Comparison of ENCODE assay signal across 16 cellular contexts in the genomic region with DNA sequence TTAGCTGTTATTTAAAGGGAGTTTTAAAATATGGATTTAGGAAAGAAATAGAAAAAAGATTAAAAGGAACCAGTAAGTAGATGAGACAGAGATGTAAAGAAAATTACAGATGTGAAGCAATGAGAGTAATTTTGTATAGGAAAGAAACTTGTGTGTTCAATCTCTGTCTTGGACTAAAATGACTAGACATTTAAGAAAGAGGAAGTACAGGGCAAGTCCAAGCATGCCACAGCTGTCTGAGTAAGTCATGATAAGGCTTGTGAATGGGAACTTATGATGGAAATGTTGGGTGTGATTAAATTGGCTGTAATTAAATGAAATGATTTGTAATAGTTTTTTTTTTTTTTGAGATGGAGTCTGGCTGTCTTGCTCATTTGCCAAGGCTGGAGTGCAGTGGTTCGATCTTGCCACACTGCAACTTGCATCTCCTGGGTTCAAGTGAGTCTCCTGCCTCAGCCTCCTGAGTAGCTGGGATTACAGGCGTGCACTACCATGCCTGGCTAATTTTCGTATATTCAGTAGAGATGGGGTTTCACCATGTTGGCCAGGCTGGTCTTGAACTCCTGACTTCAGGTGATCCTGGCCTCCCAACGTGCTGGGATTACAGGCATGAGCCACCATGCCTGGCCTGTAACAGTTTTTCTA. TPM values are rescaled to one million over a fixed set of nuclear protein-coding genes. Genes with fewer than 3 reads are reported as not detected.
A peak's percentile ranks its signal among the peaks of the same experiment; 100 is the strongest.
DNase-seq lines count a peak whose midpoint lies in the region; ATAC-seq and TF ChIP-seq lines count a peak whose summit lies in the region.
"Had no signal": no experiment of that assay in that cellular context is flagged by ENCODE, and none has a peak within 500 bp of the region (broad histone marks: within the 10 kb centered on the region; RNA-seq: fewer than 3 reads in every experiment).

No MANE protein-coding gene starts in this region.

- CTCF ChIA-PET in HCT116 (lab: Charles Lee) = no interaction called here

- no peaks in the 10 kb centered on the region for H3K36me3 ChIP-seq in HCT116 (ENCODE audit: control insufficient read depth in 1 of 2, insufficient read depth in 2 of 2, low read length in 2 of 2)
- H3K36me3 ChIP-seq in mesenchymal stem cell (ENCODE audit: control insufficient read depth in 1 of 2, insufficient read depth in 2 of 2, low read depth in 1 of 2, low read length in 2 of 2) = no peaks in the 10 kb centered on the region

- intact Hi-C loops in HCT116 (cut with micrococcal nuclease) = no loop called here

- no peak for TF ChIP-seq POLR2A in HCT116 (IDR thresholded peaks at IDR 0.05; ENCODE audit: borderline replicate concordance, extremely low read depth, insufficient read depth, insufficient read length)

- BruUV-seq in HCT116 (replicated peaks; lab: Mats Ljungman, UMichigan) = no TSS peak

- DNase-seq in CD1c-positive myeloid dendritic cell (ENCODE audit: extremely low spot score) (peak; percentile 65), HCT116 (ENCODE audit: low read depth, low spot score) (no peak), SKM-1 (lab: John Stamatoyannopoulos, UW; ENCODE audit: unreplicated experiment) (peak; percentile 30), epithelial cell of prostate (ENCODE audit: low read depth, low spot score) (peak; percentile 89), NCI-H2171 (lab: John Stamatoyannopoulos, UW) (no peak), mesenchymal stem cell (no peak)
- DNase-seq: activated CD4-positive, alpha-beta T cell treated with anti-CD3 and anti-CD28 coated beads, Interleukin-2, amount 10 ng/mL, durations not matched to agents 24 days and 14 days; activated gamma-delta T cell treated with Interleukin-2 at 50 U/mL for 16 hours; cerebellar nuclear complex; GF-D8; NCI-H69; retina; stimulated activated CD4-positive, alpha-beta T cell treated with anti-CD3 and anti-CD28 coated beads, Interleukin-4, amount 100 ng/mL, for 4 hours had no signal

- H3K27ac ChIP-seq in HCT116 (ENCODE audit: low read depth, low read length) (no peak overlapping the region), epithelial cell of prostate (peak overlapping the region; percentile 80), mesenchymal stem cell (ENCODE audit: low read length, poor library complexity, severe bottlenecking) (no peak overlapping the region)
- H3K27ac ChIP-seq: BLaER1 treated with 17β-estradiol and CSF1 and Interleukin-3, amounts not matched to agents 10 nM and 100 nM had no signal

- H2BK12ac ChIP-seq in mesenchymal stem cell (ENCODE audit: low read length in 2 of 2) = no peak overlapping the region

- H4K8ac ChIP-seq in mesenchymal stem cell (ENCODE audit: low read length) = no peak overlapping the region

- no peak overlapping the region for H2AK5ac ChIP-seq in mesenchymal stem cell (ENCODE audit: low read length, severe bottlenecking)

- H2BK15ac ChIP-seq in mesenchymal stem cell (ENCODE audit: low read depth, poor library complexity, severe bottlenecking) = no peak overlapping the region

- no peak overlapping the region for H4K91ac ChIP-seq in mesenchymal stem cell (ENCODE audit: low read length)

- RAD21 ChIA-PET in HCT116 (lab: Charles Lee; ENCODE audit: low non-redundant PET in 1 of 2, low total read pairs in 2 of 2, uncharacterized antibody in 2 of 2, unreplicated experiment in 2 of 2) = no interaction called here

- H2BK120ac ChIP-seq in mesenchymal stem cell (ENCODE audit: low read depth, low read length) = no peak overlapping the region

- H2AFZ ChIP-seq in HCT116 (ENCODE audit: low read depth, low read length, poor library complexity, severe bottlenecking) (no peak overlapping the region), mesenchymal stem cell (ENCODE audit: low read depth, low read length) (no peak overlapping the region)

- no peak overlapping the region for H3K4ac ChIP-seq in mesenchymal stem cell (ENCODE audit: low read depth in 1 of 2, low read length in 2 of 2)

- TF ChIP-seq CTCF in HCT116 (IDR thresholded peaks at IDR 0.05 in 2 of 3, conservative IDR thresholded peaks at IDR 0.05 in 1 of 3; ENCODE audit: borderline replicate concordance in 1 of 3, insufficient read depth in 1 of 3, low read depth in 2 of 3, low read length in 2 of 3) = no peak

- no peaks in the 10 kb centered on the region for H3K79me1 ChIP-seq in mesenchymal stem cell (replicated peaks; ENCODE audit: low read length, poor library complexity, severe bottlenecking)

- H3K27me3 ChIP-seq in HCT116 (ENCODE audit: insufficient read depth, low read length) (no peaks in the 10 kb centered on the region), mesenchymal stem cell (ENCODE audit: control insufficient read depth in 1 of 2, insufficient read depth in 1 of 2, low read length in 2 of 2) (peaks cover 4 to 16% of the 10 kb centered on the region in 2 experiments)
- H3K27me3 ChIP-seq: BLaER1 treated with 17β-estradiol and CSF1 and Interleukin-3, amounts not matched to agents 10 nM and 100 nM had no signal

- ATAC-seq in HCT116 (no peak), HG02759 (IDR thresholded peaks at IDR 0.05; ENCODE audit: unreplicated experiment) (no peak), GM21367 (IDR thresholded peaks at IDR 0.05; ENCODE audit: unreplicated experiment) (no peak)

- no peak overlapping the region for H3K18ac ChIP-seq in mesenchymal stem cell (ENCODE audit: low read depth in 1 of 2, low read length in 2 of 2)

- H3K4me3 ChIP-seq in HCT116 (replicated peaks in 1 of 2; ENCODE audit: low read depth in 1 of 2, low read length in 2 of 2) = no peak overlapping the region
- no peak overlapping the region for H3K4me3 ChIP-seq in mesenchymal stem cell (ENCODE audit: insufficient read depth in 1 of 2, low read depth in 1 of 2, low read length in 2 of 2)

- H3K9ac ChIP-seq in HCT116 (ENCODE audit: low read length) (no peak overlapping the region), mesenchymal stem cell (ENCODE audit: low read length) (no peak overlapping the region)
- H3K9ac ChIP-seq: BLaER1 treated with 17β-estradiol and CSF1 and Interleukin-3, amounts not matched to agents 10 nM and 100 nM had no signal

- H3K4me2 ChIP-seq in HCT116 (ENCODE audit: low read length) (no peak overlapping the region), mesenchymal stem cell (ENCODE audit: low read length, poor library complexity, severe bottlenecking) (no peak overlapping the region)
- H3K4me2 ChIP-seq: BLaER1 treated with 17β-estradiol and CSF1 and Interleukin-3, amounts not matched to agents 10 nM and 100 nM had no signal

- H4K20me1 ChIP-seq in HCT116 (ENCODE audit: insufficient read depth) = no peaks in the 10 kb centered on the region
- H4K20me1 ChIP-seq: BLaER1 treated with 17β-estradiol and CSF1 and Interleukin-3, amounts not matched to agents 10 nM and 100 nM had no signal

- no peaks in the 10 kb centered on the region for H3K79me2 ChIP-seq in HCT116 (ENCODE audit: insufficient read depth, low read length)

- no peak overlapping the region for H2BK5ac ChIP-seq in mesenchymal stem cell (ENCODE audit: low read depth, low read length, poor library complexity, severe bottlenecking)

- H3K9me2 ChIP-seq in HCT116 (ENCODE audit: insufficient read depth) = no peaks in the 10 kb centered on the region

- H3K9me3 ChIP-seq in HCT116 (ENCODE audit: control insufficient read depth in 1 of 2, insufficient read depth in 1 of 2, low read depth in 1 of 2, low read length in 2 of 2) (no peaks in the 10 kb centered on the region), mesenchymal stem cell (ENCODE audit: control insufficient read depth, low read length) (no peaks in the 10 kb centered on the region)

- H3K4me1 ChIP-seq in HCT116 (ENCODE audit: control insufficient read depth in 1 of 2, insufficient read depth in 2 of 2, low read length in 2 of 2) (no peaks in the 10 kb centered on the region), mesenchymal stem cell (ENCODE audit: control insufficient read depth, insufficient read depth, low read depth, low read length) (no peaks in the 10 kb centered on the region)

- no peak for TF ChIP-seq RAD21 in HCT116 (IDR thresholded peaks at IDR 0.05; ENCODE audit: low read depth)

- POLR2A ChIA-PET in HCT116 (lab: Charles Lee) = no interaction called here

- no peak overlapping the region for H3K23ac ChIP-seq in mesenchymal stem cell (ENCODE audit: low read length in 2 of 2)

- no peak overlapping the region for H3K14ac ChIP-seq in mesenchymal stem cell (ENCODE audit: low read length in 2 of 2)

- 74% methylated on average over 4 of the region's 4 CpGs for WGBS in mesenchymal stem cell

TF ChIP-seq in HCT116, 20 proteins besides CTCF, POLR2A, EP300 and RAD21:
- TF ChIP-seq CBX3 (IDR thresholded peaks at IDR 0.05; ENCODE audit: low read depth) (peak; percentile 93; the same call in 1 of the 2 replicates), ELF1 (IDR thresholded peaks at IDR 0.05; ENCODE audit: borderline replicate concordance, low read depth) (no peak), YY1 (IDR thresholded peaks at IDR 0.05; ENCODE audit: extremely low read depth, insufficient replicate concordance, low read depth, low read length) (no peak), EGR1 (IDR thresholded peaks at IDR 0.05; ENCODE audit: low read depth) (no peak), ZFX (IDR thresholded peaks at IDR 0.05) (no peak), TCF7L2 (IDR thresholded peaks at IDR 0.05; ENCODE audit: borderline replicate concordance, extremely low read depth, insufficient read depth, insufficient read length) (no peak), EZH2phosphoT487 (IDR thresholded peaks at IDR 0.05; ENCODE audit: borderline replicate concordance) (no peak)
- TF ChIP-seq, protein P1, sequence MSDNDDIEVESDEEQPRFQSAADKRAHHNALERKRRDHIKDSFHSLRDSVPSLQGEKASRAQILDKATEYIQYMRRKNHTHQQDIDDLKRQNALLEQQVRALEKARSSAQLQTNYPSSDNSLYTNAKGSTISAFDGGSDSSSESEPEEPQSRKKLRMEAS (IDR thresholded peaks at IDR 0.05) = no peak

RNA-seq across cellular contexts. Expression of a gene that starts 5.9 kb away (rescaled TPM):
- total RNA-seq in HCT116 (2021; ENCODE audit: unreplicated experiment) = 0.30 TPM
- polyA plus RNA-seq in HCT116 (2012) = 0.15 and 0.16 TPM in 2 replicates
- not detected for polyA plus RNA-seq in mesenchymal stem cell (2013, experiment 1 of 2)
- not detected for polyA plus RNA-seq in mesenchymal stem cell (2013, experiment 2 of 2)
- total RNA-seq: activated CD4-positive, alpha-beta T cell treated with anti-CD3 and anti-CD28 coated beads, Interleukin-2, amount 10 ng/mL, durations not matched to agents 24 days and 14 days had no signal

RNA-seq across cellular contexts. Expression of a gene that starts 16.8 kb away (rescaled TPM):
- total RNA-seq in HCT116 (2021; ENCODE audit: unreplicated experiment) = not detected
- not detected in 2 replicates for polyA plus RNA-seq in HCT116 (2012)
- polyA plus RNA-seq in mesenchymal stem cell (2013, experiment 1 of 2) = not detected
- polyA plus RNA-seq in mesenchymal stem cell (2013, experiment 2 of 2) = not detected
- total RNA-seq: activated CD4-positive, alpha-beta T cell treated with anti-CD3 and anti-CD28 coated beads, Interleukin-2, amount 10 ng/mL, durations not matched to agents 24 days and 14 days had no signal

RNA-seq across cellular contexts. Expression of a gene that starts 18.0 kb away (rescaled TPM):
- not detected for total RNA-seq in HCT116 (2021; ENCODE audit: unreplicated experiment)
- polyA plus RNA-seq in HCT116 (2012) = 0.09 and 0.18 TPM in 2 replicates
- polyA plus RNA-seq in mesenchymal stem cell (2013, experiment 1 of 2) = not detected
- not detected for polyA plus RNA-seq in mesenchymal stem cell (2013, experiment 2 of 2)
- total RNA-seq: activated CD4-positive, alpha-beta T cell treated with anti-CD3 and anti-CD28 coated beads, Interleukin-2, amount 10 ng/mL, durations not matched to agents 24 days and 14 days had no signal

RNA-seq across cellular contexts. Expression of a gene that starts 26.7 kb away (rescaled TPM):
- total RNA-seq in HCT116 (2021; ENCODE audit: unreplicated experiment) = 18.7 TPM
- 18.5 and 19.0 TPM in 2 replicates for polyA plus RNA-seq in HCT116 (2012)
- polyA plus RNA-seq in mesenchymal stem cell (2013, experiment 1 of 2) = 6.9 TPM
- polyA plus RNA-seq in mesenchymal stem cell (2013, experiment 2 of 2) = 6.6 TPM

RNA-seq across cellular contexts. Expression of a gene that starts 49.7 kb away (rescaled TPM):
- 242 TPM for total RNA-seq in HCT116 (2021; ENCODE audit: unreplicated experiment)
- polyA plus RNA-seq in HCT116 (2012) = 232 and 287 TPM in 2 replicates
- 65.0 TPM for polyA plus RNA-seq in mesenchymal stem cell (2013, experiment 1 of 2)
- polyA plus RNA-seq in mesenchymal stem cell (2013, experiment 2 of 2) = 60.8 TPM

Comparison
In these comparisons a context has a peak if more than half of its experiments do, and no peak if none do; other contexts are left out.
1. DNase-seq: peak in CD1c-positive myeloid dendritic cell (single experiment), SKM-1 (single experiment) and epithelial cell of prostate (single experiment); none in HCT116 (single experiment), NCI-H2171 (single experiment) and mesenchymal stem cell (single experiment).